1 cellular context compared by ENCODE assay signal in genomic region chr2:162318280-162319222, GRCh38.
TF ChIP-seq lines count a peak whose summit lies in the region.

Gene IFIH1 (minus strand): TSS chr2:162318684. CDS start chr2:162318307, 377 bp downstream.

TF ChIP-seq in GM12878, 131 proteins besides CTCF, POLR2A, EP300 and RAD21 (continued from another document and continues in another):
- peak; percentile 93 for TF ChIP-seq DPF2 (IDR thresholded peaks at IDR 0.05)
- TF ChIP-seq HDGF (IDR thresholded peaks at IDR 0.05) = peak; percentile 79
- peak; percentile 67 for TF ChIP-seq ZNF687 (IDR thresholded peaks at IDR 0.05)
- 0 out of 2 replicates have a peak, but pooled peaks have one; percentile 55 for TF ChIP-seq ZSCAN29 (IDR thresholded peaks at IDR 0.05)
- no peak; the same call in none of the 2 replicates for TF ChIP-seq ZNF207 (IDR thresholded peaks at IDR 0.05; ENCODE audit: borderline replicate concordance)
- TF ChIP-seq IKZF1 (conservative IDR thresholded peaks at IDR 0.05) = peak; percentile 96
- TF ChIP-seq RBBP5 (conservative IDR thresholded peaks at IDR 0.05) = no peak
- TF ChIP-seq FOXK2 (IDR thresholded peaks at IDR 0.05) = peak; percentile 72; the same call in 1 of the 2 replicates
- peak; percentile 39; the same call in 1 of the 2 replicates for TF ChIP-seq NR2F1 (conservative IDR thresholded peaks at IDR 0.05)
- peak; percentile 75 for TF ChIP-seq ZNF217 (IDR thresholded peaks at IDR 0.05)
- TF ChIP-seq USF2 (IDR thresholded peaks at IDR 0.05; ENCODE audit: borderline replicate concordance, low read depth, low read length) = no peak
- peak; percentile 96 for TF ChIP-seq NBN (IDR thresholded peaks at IDR 0.05)
- TF ChIP-seq EZH2 (IDR thresholded peaks at IDR 0.05; ENCODE audit: borderline replicate concordance, control insufficient read depth, low read depth, low read length) = no peak
- TF ChIP-seq HDAC6 (IDR thresholded peaks at IDR 0.05; ENCODE audit: unreplicated experiment) = peak; percentile 33
- 0 out of 2 replicates have a peak, but pooled peaks have one; percentile 24 for TF ChIP-seq ZNF24 (IDR thresholded peaks at IDR 0.05)
- TF ChIP-seq ZNF274 (IDR thresholded peaks at IDR 0.05; ENCODE audit: insufficient read depth, insufficient read length) = no peak
- peak; percentile 44; the same call in 2 of the 3 replicates for TF ChIP-seq POU2F2 (IDR thresholded peaks at IDR 0.05; ENCODE audit: borderline replicate concordance, low read depth, low read length)
- peak; percentile 85 for TF ChIP-seq ATF2 (IDR thresholded peaks at IDR 0.05; ENCODE audit: low read length)
- peak; percentile 93; the same call in 1 of the 2 replicates for TF ChIP-seq LARP7 (IDR thresholded peaks at IDR 0.05)
- TF ChIP-seq SREBF1 (IDR thresholded peaks at IDR 0.05; ENCODE audit: low read length) = no peak
- TF ChIP-seq BCL3 (IDR thresholded peaks at IDR 0.05; ENCODE audit: borderline replicate concordance, insufficient read depth, low read depth, low read length, poor library complexity, severe bottlenecking) = peak; percentile 43
- 0 out of 2 replicates have a peak, but pooled peaks have one; percentile 72 for TF ChIP-seq BCLAF1 (IDR thresholded peaks at IDR 0.05)
- peak; percentile 27 for TF ChIP-seq BACH1 (IDR thresholded peaks at IDR 0.05; ENCODE audit: borderline replicate concordance)
- peak; percentile 100 for TF ChIP-seq RELB (IDR thresholded peaks at IDR 0.05; ENCODE audit: low read depth)
- TF ChIP-seq ASH2L (IDR thresholded peaks at IDR 0.05; ENCODE audit: borderline replicate concordance, low read depth) = peak; percentile 98
- TF ChIP-seq IRF3 (IDR thresholded peaks at IDR 0.05) = no peak
- TF ChIP-seq RFX5 (IDR thresholded peaks at IDR 0.05; ENCODE audit: low read depth, low read length) = no peak
- TF ChIP-seq HCFC1 (IDR thresholded peaks at IDR 0.05; ENCODE audit: low read length) = no peak; the same call in 1 of the 2 replicates
- no peak for TF ChIP-seq ZBTB4 (CRISPR knock-in tag; IDR thresholded peaks at IDR 0.05)
- peak; percentile 61 for TF ChIP-seq CREM (IDR thresholded peaks at IDR 0.05; ENCODE audit: low read depth)
- TF ChIP-seq ATF3 (IDR thresholded peaks at IDR 0.05; ENCODE audit: borderline replicate concordance, extremely low read depth, low read depth, low read length) = no peak
- no peak for TF ChIP-seq NFXL1 (IDR thresholded peaks at IDR 0.05; ENCODE audit: borderline replicate concordance)
- TF ChIP-seq ZBTB33 (IDR thresholded peaks at IDR 0.05) = no peak
- 0 out of 2 replicates have a peak, but pooled peaks have one; percentile 34 for TF ChIP-seq TBL1XR1 (IDR thresholded peaks at IDR 0.05; ENCODE audit: low read depth, low read length)
